Comparison of ENCODE assay signal across 21 cellular contexts in genomic region chr13:85283408-85283807, GRCh38.
DNase-seq lines count a peak whose midpoint lies in the region; ATAC-seq and TF ChIP-seq lines count a peak whose summit lies in the region.
"Had no signal": no experiment of that assay in that cellular context is flagged by ENCODE, and none has a peak within 500 bp of the region (broad histone marks: within the 10 kb centered on the region; RNA-seq: fewer than 3 reads in every experiment).

No MANE protein-coding gene starts in this region.

- H3K79me2 ChIP-seq in neural cell (replicated peaks; ENCODE audit: insufficient read depth, low read length) = no peaks in the 10 kb centered on the region

- H3K9me3 ChIP-seq in IMR-90 (ENCODE audit: control insufficient read depth, insufficient read depth, low read length) (no peaks in the 10 kb centered on the region), neural cell (ENCODE audit: low read length) (no peaks in the 10 kb centered on the region), left ventricle myocardium inferior (replicated peaks) (no peaks in the 10 kb centered on the region)

- H2AK9ac ChIP-seq in IMR-90 (replicated peaks; ENCODE audit: low read depth, low read length, poor library complexity) = no peak overlapping the region

- H4K20me1 ChIP-seq in IMR-90 (ENCODE audit: insufficient read depth, low read length) = no peaks in the 10 kb centered on the region
- H4K20me1 ChIP-seq in neural cell (ENCODE audit: insufficient read depth) = no peaks in the 10 kb centered on the region

- H2BK20ac ChIP-seq in IMR-90 (ENCODE audit: low read depth, low read length) = no peak overlapping the region

- H4K91ac ChIP-seq in IMR-90 (ENCODE audit: insufficient read depth, low read depth, low read length) = no peak overlapping the region

- H3K27ac ChIP-seq in IMR-90 (ENCODE audit: insufficient read depth, low read length) (no peak overlapping the region), neural cell (ENCODE audit: low read length) (peak overlapping the region; percentile 32), left ventricle myocardium inferior (replicated peaks) (no peak overlapping the region)

- H3K4me1 ChIP-seq in IMR-90 (ENCODE audit: control insufficient read depth, insufficient read depth, low read length) (no peaks in the 10 kb centered on the region), left ventricle myocardium inferior (no peaks in the 10 kb centered on the region)

- no peaks in the 10 kb centered on the region for H3F3A ChIP-seq in neural cell (ENCODE audit: insufficient read depth, low read length, poor library complexity, severe bottlenecking)

- H3K4me2 ChIP-seq in IMR-90 (ENCODE audit: low read depth, low read length) (no peak overlapping the region), neural cell (ENCODE audit: low read length) (no peak overlapping the region)
- H3K4me2 ChIP-seq: GM23338 had no signal

- H3K36me3 ChIP-seq in IMR-90 (ENCODE audit: control insufficient read depth, insufficient read depth, low read length) (no peaks in the 10 kb centered on the region), neural cell (ENCODE audit: insufficient read depth, low read length) (no peaks in the 10 kb centered on the region), left ventricle myocardium inferior (no peaks in the 10 kb centered on the region)

- intact Hi-C loops in IMR-90 (cut with micrococcal nuclease) = no loop called here
- intact Hi-C loops in left ventricle myocardium inferior (cut with micrococcal nuclease) = no loop called here

- H2BK15ac ChIP-seq in IMR-90 (ENCODE audit: low read depth, low read length) = no peak overlapping the region

- no peaks in the 10 kb centered on the region for H3K79me1 ChIP-seq in IMR-90 (ENCODE audit: low read depth in 1 of 2, low read length in 2 of 2)

- ATAC-seq in IMR-90 (ENCODE audit: low read depth) (peak; percentile 24; the same call in 1 of the 2 replicates), SK-N-SH treated with all-trans-retinoic acid at 6 μM for 48 hours (no peak)
- ATAC-seq: GM12878, GM23338 had no signal

- H3K18ac ChIP-seq in IMR-90 (ENCODE audit: low read depth, low read length) = no peak overlapping the region

- no TSS peak for BruUV-seq in IMR-90 (replicated peaks; lab: Mats Ljungman, UMichigan)

- DNase-seq in IMR-90 = no peak
- DNase-seq in fibroblast of the aortic adventitia (ENCODE audit: low read depth) = peak; percentile 38
- no peak for DNase-seq in NCI-H748 (lab: John Stamatoyannopoulos, UW; ENCODE audit: unreplicated experiment)
- DNase-seq in left ventricle myocardium inferior = no peak
- DNase-seq in D341Med (ENCODE audit: low spot score) = no peak
- DNase-seq in C1 segment of cervical spinal cord (lab: John Stamatoyannopoulos, UW) = no peak
- DNase-seq: Calu3; CD4-positive, alpha-beta T cell; DMS79; HFFc6; Kasumi-1; MM.1S; NCI-H1092 treated with DMSO at 0.1 percent for 48 hours; NCI-H187; NCI-H2171; NCI-H446 treated with DMSO at 0.1 percent for 48 hours; NCI-H774 had no signal

- no peak overlapping the region for H3K4ac ChIP-seq in IMR-90 (ENCODE audit: low read depth, low read length)

- no peak overlapping the region for H2AK5ac ChIP-seq in IMR-90 (ENCODE audit: low read depth, low read length)

- no peaks in the 10 kb centered on the region for H3K9me1 ChIP-seq in IMR-90 (ENCODE audit: insufficient read depth, low read length)

- H4K8ac ChIP-seq in IMR-90 (ENCODE audit: low read depth in 2 of 2, low read length in 2 of 2) = no peak overlapping the region

- no peak overlapping the region for H4K5ac ChIP-seq in IMR-90 (ENCODE audit: low read depth, low read length)

- no peak for TF ChIP-seq EP300 in neural cell (conservative IDR thresholded peaks at IDR 0.05; ENCODE audit: poor library complexity, severe bottlenecking)

- in situ Hi-C loops in IMR-90 (cut with MboI; ENCODE audit: low sequenced_read_pairs) = no loop called here

- TF ChIP-seq RAD21 in IMR-90 (IDR thresholded peaks at IDR 0.05; ENCODE audit: low read length) (no peak), neural cell (conservative IDR thresholded peaks at IDR 0.05) (no peak)

- no peaks in the 10 kb centered on the region for H3K9me2 ChIP-seq in neural cell (ENCODE audit: insufficient read depth, low read length)

- dilution Hi-C loops in IMR-90 (cut with HindIII; ENCODE audit: low sequenced_read_pairs, unreplicated experiment) = no loop called here

- H3K9ac ChIP-seq in IMR-90 (ENCODE audit: low read depth, low read length) (no peak overlapping the region), neural cell (ENCODE audit: low read length) (no peak overlapping the region)

- no peak overlapping the region for H3K56ac ChIP-seq in IMR-90 (ENCODE audit: extremely low read depth, insufficient read depth, low read length)

- no peak overlapping the region for H3K23ac ChIP-seq in IMR-90 (ENCODE audit: low read depth, low read length)

- H3K27me3 ChIP-seq in IMR-90 (ENCODE audit: control insufficient read depth, insufficient read depth, low read length) (no peaks in the 10 kb centered on the region), neural cell (ENCODE audit: insufficient read depth, low read depth, low read length) (no peaks in the 10 kb centered on the region), left ventricle myocardium inferior (ENCODE audit: low read depth) (no peaks in the 10 kb centered on the region)

- no peak for TF ChIP-seq POLR2A in IMR-90 (IDR thresholded peaks at IDR 0.05; ENCODE audit: low read depth, low read length)

- H3K4me3 ChIP-seq in IMR-90 (ENCODE audit: insufficient read depth, low read depth, low read length) (no peak overlapping the region), fibroblast of the aortic adventitia (ENCODE audit: low read depth, low read length) (no peak overlapping the region), neural cell (ENCODE audit: low read length) (no peak overlapping the region), left ventricle myocardium inferior (no peak overlapping the region)
- H3K4me3 ChIP-seq: GM12878, GM23338 had no signal

- TF ChIP-seq CTCF in IMR-90 (conservative IDR thresholded peaks at IDR 0.05; ENCODE audit: low read depth, low read length) (no peak), fibroblast of the aortic adventitia (IDR thresholded peaks at IDR 0.05; ENCODE audit: insufficient read depth, low read length) (no peak), neural cell (IDR thresholded peaks at IDR 0.05; ENCODE audit: poor library complexity, severe bottlenecking) (no peak), left ventricle myocardium inferior (IDR thresholded peaks at IDR 0.05; ENCODE audit: borderline replicate concordance) (no peak)

- H2BK5ac ChIP-seq in IMR-90 (ENCODE audit: low read depth, low read length, poor library complexity, severe bottlenecking) = no peak overlapping the region

- no peak overlapping the region for H3K14ac ChIP-seq in IMR-90 (replicated peaks; ENCODE audit: low read depth, low read length)

- POLR2A ChIA-PET in IMR-90 (lab: Charles Lee; ENCODE audit: unreplicated experiment) = no interaction called here

- no peak overlapping the region for H2AFZ ChIP-seq in IMR-90 (replicated peaks; ENCODE audit: low read length, poor library complexity)
- no peak overlapping the region for H2AFZ ChIP-seq in neural cell (ENCODE audit: low read depth, low read length)

- CTCF ChIA-PET in IMR-90 (lab: Yijun Ruan, JAX) = interaction anchor here (0.6 to 1.4 kb wide), 4 partner anchors 16 to 288 kb away, joined by 3 to 6 read pairs (median 3); no protein-coding TSS in a partner anchor

- H2BK120ac ChIP-seq in IMR-90 (ENCODE audit: low read depth, low read length) = no peak overlapping the region

TF ChIP-seq in IMR-90, 13 proteins besides CTCF, POLR2A, EP300 and RAD21 (continues in another document):
- no peak for TF ChIP-seq RFX5 (IDR thresholded peaks at IDR 0.05; ENCODE audit: low read depth, low read length)
- TF ChIP-seq SMC3 (IDR thresholded peaks at IDR 0.05; ENCODE audit: low read depth, low read length) = no peak
- TF ChIP-seq MAFK (IDR thresholded peaks at IDR 0.05; ENCODE audit: low read depth, low read length) = no peak
- no peak for TF ChIP-seq USF2 (IDR thresholded peaks at IDR 0.05; ENCODE audit: low read depth, low read length)
- no peak for TF ChIP-seq NFE2L2 (IDR thresholded peaks at IDR 0.05; ENCODE audit: low read depth, low read length)

TF ChIP-seq in SK-N-SH treated with all-trans-retinoic acid at 6 μM for 48 hours, 23 proteins besides CTCF, POLR2A, EP300 and RAD21:
- no peak for TF ChIP-seq ESRRG (CRISPR knock-in tag; IDR thresholded peaks at IDR 0.05)
- TF ChIP-seq ISL1 (CRISPR knock-in tag; IDR thresholded peaks at IDR 0.05) = 0 out of 2 replicates have a peak, but pooled peaks have one; percentile 11

TF ChIP-seq in neural cell, 6 proteins besides CTCF, POLR2A, EP300 and RAD21:
- TF ChIP-seq POLR2AphosphoS5 (IDR thresholded peaks at IDR 0.05) (no peak), MXI1 (conservative IDR thresholded peaks at IDR 0.05; ENCODE audit: poor library complexity, severe bottlenecking) (no peak), SMC3 (conservative IDR thresholded peaks at IDR 0.05; ENCODE audit: poor library complexity) (no peak), REST (IDR thresholded peaks at IDR 0.05; ENCODE audit: borderline replicate concordance) (no peak), TAF1 (IDR thresholded peaks at IDR 0.05; ENCODE audit: low read depth) (no peak), EZH2 (IDR thresholded peaks at IDR 0.05; ENCODE audit: borderline replicate concordance, insufficient read depth, low read length, poor library complexity, severe bottlenecking) (no peak)
TF ChIP-seq in neural cell: peak in this region for 0.
